ENCODE assay signal across 8 cellular contexts in the genomic region with DNA sequence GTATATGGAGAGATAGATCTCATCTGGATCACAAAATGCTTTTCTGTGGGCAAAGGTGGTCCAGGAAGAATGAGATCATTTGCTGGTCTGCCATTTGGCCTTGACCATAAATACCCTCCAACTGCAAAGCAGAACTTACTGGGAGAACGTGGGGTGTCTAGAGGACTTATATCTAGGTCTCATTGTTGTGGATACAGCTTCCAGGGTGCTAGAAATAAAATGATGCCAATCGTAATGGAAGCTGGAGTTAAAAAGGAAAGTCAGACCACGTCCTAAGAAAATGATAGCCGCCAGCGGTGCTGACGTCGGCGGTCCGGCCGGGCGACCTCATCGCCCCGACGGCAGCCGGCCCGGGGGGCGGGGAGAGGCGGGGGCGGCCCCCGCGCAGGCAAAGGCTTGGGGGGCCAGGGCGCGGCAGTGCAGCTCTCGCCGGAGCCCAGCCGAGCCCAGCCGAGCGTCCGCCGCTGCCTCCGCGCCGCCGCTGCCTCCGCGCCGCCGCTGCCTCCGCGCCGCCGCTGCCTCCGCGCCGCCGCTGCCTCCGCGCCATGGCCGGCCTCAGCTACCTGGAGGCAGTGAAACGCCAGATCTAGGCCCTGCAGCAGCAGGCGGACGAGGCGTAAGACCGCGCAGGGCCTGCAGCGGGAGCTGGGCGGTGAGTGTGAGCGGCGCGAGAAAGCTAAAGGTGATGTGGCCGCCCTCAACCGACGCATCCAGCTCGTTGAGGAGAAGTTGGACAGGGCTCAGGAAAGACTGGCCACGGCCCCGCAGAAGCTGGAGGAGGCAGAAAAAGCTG.
DNase-seq lines count a peak whose midpoint lies in the region; ATAC-seq, FAIRE-seq and TF ChIP-seq lines count a peak whose summit lies in the region.

No MANE protein-coding gene starts in this region.

- TF ChIP-seq CTCF in SU-DHL-6 (IDR thresholded peaks at IDR 0.05; ENCODE audit: insufficient read depth, low read length, poor library complexity, severe bottlenecking): no peak
- TF ChIP-seq CTCF in astrocyte (IDR thresholded peaks at IDR 0.05; ENCODE audit: insufficient read depth, low read depth, low read length): no peak

- peaks cover 0 to 3% of the 10 kb centered on the region in 2 donors for H3K27me3 Mint-ChIP-seq in CD8-positive, alpha-beta memory T cell
- H3K27me3 Mint-ChIP-seq in astrocyte (ENCODE audit: low read depth, unreplicated experiment): no peaks in the 10 kb centered on the region

- CTCF ChIA-PET in CD8-positive, alpha-beta memory T cell (lab: Charles Lee): interaction anchor here (0.6 to 2.3 kb wide), 10 partner anchors 8 to 283 kb away, joined by 3 to 10 read pairs (median 3); partner anchors contain the start of gene SLC4A7

- POLR2A ChIA-PET in CD8-positive, alpha-beta memory T cell (lab: Charles Lee): interaction anchor here (0.7 kb wide), 1 partner anchor 104 kb away, joined by 4 read pairs; no protein-coding TSS in a partner anchor

- H3K4me1 ChIP-seq in CD8-positive, alpha-beta memory T cell (ENCODE audit: insufficient read depth, low read length): peaks cover 13% of the 10 kb centered on the region
- H3K4me1 ChIP-seq in astrocyte (ENCODE audit: insufficient read depth, low read length): peaks cover 5% of the 10 kb centered on the region
- H3K4me1 ChIP-seq in iPS DF 6.9 (ENCODE audit: control insufficient read depth, insufficient read depth, low read length): no peaks in the 10 kb centered on the region
- H3K4me1 ChIP-seq in skeletal muscle tissue (ENCODE audit: control insufficient read depth in 3 of 3, insufficient read depth in 3 of 3, low read length in 3 of 3): no peaks in the 10 kb centered on the region

- peak overlapping the region; percentile 74 for H3K4me3 ChIP-seq in CD8-positive, alpha-beta memory T cell (ENCODE audit: low read length)
- no peak overlapping the region for H3K4me3 ChIP-seq in SU-DHL-6 (ENCODE audit: insufficient read depth, low read length, poor library complexity, severe bottlenecking)
- peak overlapping the region; percentile 60 for H3K4me3 ChIP-seq in astrocyte (ENCODE audit: insufficient read depth, low read depth, low read length)
- H3K4me3 ChIP-seq in iPS DF 6.9 (ENCODE audit: low read length): peak overlapping the region; percentile 34; the same call in 1 of the 2 replicates
- H3K4me3 ChIP-seq in skeletal muscle tissue (ENCODE audit: low read length in 3 of 3): peak overlapping the region; percentile 64 to 75 (median 73)

- H3K36me3 Mint-ChIP-seq in CD8-positive, alpha-beta memory T cell: peaks cover 0 to 10% (median 0%) of the 10 kb centered on the region in 3 donors
- H3K36me3 Mint-ChIP-seq in astrocyte (ENCODE audit: low read depth, unreplicated experiment): no peaks in the 10 kb centered on the region

- no peaks in the 10 kb centered on the region for H3K79me2 ChIP-seq in SU-DHL-6 (ENCODE audit: insufficient read depth, low read length)
- no peaks in the 10 kb centered on the region for H3K79me2 ChIP-seq in astrocyte (ENCODE audit: insufficient read depth, low read length)

- no peaks in the 10 kb centered on the region for H3F3A ChIP-seq in SU-DHL-6 (ENCODE audit: insufficient read depth)

- H3K9me2 ChIP-seq in SU-DHL-6 (replicated peaks; ENCODE audit: insufficient read depth, low read length): no peaks in the 10 kb centered on the region

- no peaks in the 10 kb centered on the region for H3K9me3 Mint-ChIP-seq in CD8-positive, alpha-beta memory T cell
- no peaks in the 10 kb centered on the region for H3K9me3 Mint-ChIP-seq in astrocyte (ENCODE audit: unreplicated experiment)

- no peaks in the 10 kb centered on the region for H3K36me3 ChIP-seq in CD8-positive, alpha-beta memory T cell (ENCODE audit: insufficient read depth, low read length)
- H3K36me3 ChIP-seq in SU-DHL-6 (ENCODE audit: low read length) (no peaks in the 10 kb centered on the region), astrocyte (ENCODE audit: insufficient read depth, low read length) (no peaks in the 10 kb centered on the region), iPS DF 6.9 (ENCODE audit: control insufficient read depth, insufficient read depth, low read length) (no peaks in the 10 kb centered on the region), skeletal muscle tissue (ENCODE audit: control insufficient read depth in 3 of 3, insufficient read depth in 3 of 3, low read length in 3 of 3) (no peaks in the 10 kb centered on the region)

- peak overlapping the region; percentile 92 to 98 (median 94) for H3K27ac Mint-ChIP-seq in CD8-positive, alpha-beta memory T cell
- peak overlapping the region; percentile 56 for H3K27ac Mint-ChIP-seq in astrocyte (ENCODE audit: unreplicated experiment)

- peak overlapping the region; percentile 89 to 96 (median 96) for H3K4me3 Mint-ChIP-seq in CD8-positive, alpha-beta memory T cell
- peak overlapping the region; percentile 70 for H3K4me3 Mint-ChIP-seq in astrocyte (ENCODE audit: unreplicated experiment)

- DNase-seq in CD8-positive, alpha-beta memory T cell: peak; percentile 20 to 60 (median 46)
- peak; percentile 64 for DNase-seq in astrocyte (ENCODE audit: low read depth)
- DNase-seq in iPS DF 6.9 (ENCODE audit: low read depth, low spot score): no peak
- DNase-seq in NCI-H2107 (lab: John Stamatoyannopoulos, UW): no peak

- no peak for FAIRE-seq in astrocyte (lab: Jason Lieb, UNC)

- no peaks in the 10 kb centered on the region for H3K27me3 ChIP-seq in CD8-positive, alpha-beta memory T cell (ENCODE audit: insufficient read depth, low read length, poor library complexity, severe bottlenecking)
- no peaks in the 10 kb centered on the region for H3K27me3 ChIP-seq in SU-DHL-6 (ENCODE audit: low read length)
- no peaks in the 10 kb centered on the region for H3K27me3 ChIP-seq in astrocyte (ENCODE audit: insufficient read depth, low read length)
- H3K27me3 ChIP-seq in iPS DF 6.9 (ENCODE audit: control insufficient read depth, insufficient read depth, low read length): no peaks in the 10 kb centered on the region
- H3K27me3 ChIP-seq in skeletal muscle tissue (ENCODE audit: control insufficient read depth in 3 of 3, insufficient read depth in 3 of 3, low read length in 3 of 3): peaks cover 0 to 3% (median 0%) of the 10 kb centered on the region in 3 donors

- H3K9ac ChIP-seq in SU-DHL-6 (ENCODE audit: low read length) (no peak overlapping the region; the same call in 1 of the 2 replicates), astrocyte (ENCODE audit: low read length) (peak overlapping the region; percentile 84), skeletal muscle tissue (ENCODE audit: low read depth in 1 of 3, low read length in 3 of 3) (peak overlapping the region in 2 of 3 donors; percentile 56 to 73)

- H3K4me2 ChIP-seq in SU-DHL-6 (ENCODE audit: low read depth, low read length, poor library complexity, severe bottlenecking) (peak overlapping the region; percentile 30), astrocyte (ENCODE audit: low read length) (peak overlapping the region; percentile 88)

- WGBS in iPS DF 6.9 (ENCODE audit: insufficient coverage, insufficient read length): no CpG with 5 or more reads among the region's 66 CpGs

- H4K20me1 ChIP-seq in SU-DHL-6 (ENCODE audit: low read depth, low read length) (no peaks in the 10 kb centered on the region), astrocyte (ENCODE audit: insufficient read depth, low read length) (no peaks in the 10 kb centered on the region)

- peak overlapping the region; percentile 59 for H2AFZ ChIP-seq in SU-DHL-6 (ENCODE audit: low read depth, low read length, severe bottlenecking)
- H2AFZ ChIP-seq in astrocyte (ENCODE audit: low read depth, low read length): peak overlapping the region; percentile 94

- H3K4me1 Mint-ChIP-seq in CD8-positive, alpha-beta memory T cell: peaks cover 31 to 52% (median 52%) of the 10 kb centered on the region in 3 donors
- peaks cover 2% of the 10 kb centered on the region for H3K4me1 Mint-ChIP-seq in astrocyte (ENCODE audit: low read depth, unreplicated experiment)

- H3K9me3 ChIP-seq in CD8-positive, alpha-beta memory T cell (ENCODE audit: low read length): no peaks in the 10 kb centered on the region
- H3K9me3 ChIP-seq in SU-DHL-6 (ENCODE audit: insufficient read depth, low read length) (no peaks in the 10 kb centered on the region), astrocyte (ENCODE audit: insufficient read depth, low read depth, low read length) (no peaks in the 10 kb centered on the region), iPS DF 6.9 (ENCODE audit: control insufficient read depth, insufficient read depth, low read length) (no peaks in the 10 kb centered on the region), skeletal muscle tissue (ENCODE audit: control insufficient read depth in 3 of 3, low read length in 3 of 3) (no peaks in the 10 kb centered on the region)

- ATAC-seq in GM19455 (IDR thresholded peaks at IDR 0.05; ENCODE audit: unreplicated experiment): peak; percentile 79
- ATAC-seq in HG03520 (IDR thresholded peaks at IDR 0.05; ENCODE audit: unreplicated experiment): peak; percentile 85

- H3K27ac ChIP-seq in CD8-positive, alpha-beta memory T cell (ENCODE audit: low read depth, low read length): peak overlapping the region; percentile 78
- H3K27ac ChIP-seq in SU-DHL-6 (ENCODE audit: low read depth, low read length): no peak overlapping the region
- H3K27ac ChIP-seq in astrocyte (ENCODE audit: low read depth, low read length): peak overlapping the region; percentile 68
- H3K27ac ChIP-seq in iPS DF 6.9 (ENCODE audit: low read length): no peak overlapping the region
- peak overlapping the region; percentile 54 for H3K27ac ChIP-seq in skeletal muscle tissue (ENCODE audit: low read depth, low read length)

Comparison
In these comparisons a context has a peak if more than half of its experiments do, and no peak if none do; other contexts are left out.
1. DNase-seq: peak in CD8-positive, alpha-beta memory T cell (5 of 5) and astrocyte (single experiment); none in iPS DF 6.9 (single experiment) and NCI-H2107 (single experiment).
2. H3K27ac ChIP-seq: peak in CD8-positive, alpha-beta memory T cell (single experiment), astrocyte (single experiment) and skeletal muscle tissue (single experiment); none in SU-DHL-6 (single experiment) and iPS DF 6.9 (single experiment).